16 cellular contexts compared by ENCODE assay signal in the genomic region with DNA sequence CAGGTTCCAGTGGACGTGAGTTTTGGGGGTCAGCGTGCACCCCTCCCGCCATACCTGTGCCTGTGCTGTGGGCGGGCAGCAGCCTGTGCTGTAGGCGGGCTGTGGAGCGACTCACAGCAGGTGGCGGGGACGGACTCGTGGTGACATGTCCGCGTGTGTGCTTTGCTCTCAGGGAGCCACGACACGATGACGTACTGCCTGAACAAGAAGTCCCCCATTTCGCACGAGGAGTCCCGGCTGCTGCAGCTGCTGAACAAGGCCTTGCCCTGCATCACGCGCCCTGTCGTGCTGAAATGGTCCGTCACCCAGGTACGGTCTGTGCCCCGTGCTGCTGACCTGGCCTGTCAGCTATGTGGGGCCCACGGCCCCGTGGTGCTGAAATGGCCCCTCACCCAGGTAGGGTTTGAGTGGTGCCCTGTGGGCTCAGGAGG.
"Had no signal": no experiment of that assay in that cellular context is flagged by ENCODE, and none has a peak within 500 bp of the region (broad histone marks: within the 10 kb centered on the region; RNA-seq: fewer than 3 reads in every experiment).

No MANE protein-coding gene starts in this region.

- FAIRE-seq: endometrium, pancreas had no signal

- H3K4me1 ChIP-seq: pancreas had no signal

- H3K27ac ChIP-seq: esophagus muscularis mucosa, pancreas, transverse colon had no signal

- H3K27me3 Mint-ChIP-seq: activated B cell treated with CpG ODN at 0.5 μM for 24 hours; activated CD4-positive, alpha-beta memory T cell treated with anti-CD3 and anti-CD28 coated beads for 36 hours; activated naive CD8-positive, alpha-beta T cell treated with anti-CD3 and anti-CD28 coated beads for 36 hours; stimulated activated naive B cell treated with anti-CD40 and anti-IgM and Interleukin-4, amounts not matched to agents 10 μg/mL and 1 μg/mL and 100 μg/mL, for 72 hours had no signal

- H3K4me3 ChIP-seq: dorsolateral prefrontal cortex, esophagus muscularis mucosa, pancreas, transverse colon had no signal

- H3K4me3 Mint-ChIP-seq: activated B cell treated with CpG ODN at 0.5 μM for 24 hours; activated CD4-positive, alpha-beta memory T cell treated with anti-CD3 and anti-CD28 coated beads for 36 hours; activated naive CD8-positive, alpha-beta T cell treated with anti-CD3 and anti-CD28 coated beads for 36 hours; activated T-cell treated with anti-CD3 and anti-CD28 coated beads, Interleukin-2, amount 50 U/mL, for 72 hours; immature natural killer cell; stimulated activated naive B cell treated with anti-CD40 and anti-IgM and Interleukin-4, amounts not matched to agents 10 μg/mL and 1 μg/mL and 100 μg/mL, for 72 hours; T-helper 1 cell treated with Interleukin-12 subunit alpha and Interleukin-12 subunit beta and Interleukin-4 antibody, amounts not matched to agents 30 μg/mL and 1 μg/mL, for 36 hours had no signal

- H3K27me3 ChIP-seq: dorsolateral prefrontal cortex, esophagus muscularis mucosa, pancreas, transverse colon had no signal

- H3K9me3 Mint-ChIP-seq: activated B cell treated with CpG ODN at 0.5 μM for 24 hours; activated CD4-positive, alpha-beta memory T cell treated with anti-CD3 and anti-CD28 coated beads for 36 hours; activated naive CD8-positive, alpha-beta T cell treated with anti-CD3 and anti-CD28 coated beads for 36 hours; activated T-cell treated with anti-CD3 and anti-CD28 coated beads, Interleukin-2, amount 50 U/mL, for 72 hours; immature natural killer cell; neural crest cell; stimulated activated naive B cell treated with anti-CD40 and anti-IgM and Interleukin-4, amounts not matched to agents 10 μg/mL and 1 μg/mL and 100 μg/mL, for 72 hours; T-helper 1 cell treated with Interleukin-12 subunit alpha and Interleukin-12 subunit beta and Interleukin-4 antibody, amounts not matched to agents 30 μg/mL and 1 μg/mL, for 36 hours had no signal

- H3K27ac Mint-ChIP-seq: activated B cell treated with CpG ODN at 0.5 μM for 24 hours; activated CD4-positive, alpha-beta memory T cell treated with anti-CD3 and anti-CD28 coated beads for 36 hours; activated naive CD8-positive, alpha-beta T cell treated with anti-CD3 and anti-CD28 coated beads for 36 hours; activated T-cell treated with anti-CD3 and anti-CD28 coated beads, Interleukin-2, amount 50 U/mL, for 72 hours; immature natural killer cell; stimulated activated naive B cell treated with anti-CD40 and anti-IgM and Interleukin-4, amounts not matched to agents 10 μg/mL and 1 μg/mL and 100 μg/mL, for 72 hours; T-helper 1 cell treated with Interleukin-12 subunit alpha and Interleukin-12 subunit beta and Interleukin-4 antibody, amounts not matched to agents 30 μg/mL and 1 μg/mL, for 36 hours had no signal

- ATAC-seq: activated T-cell treated with anti-CD3 and anti-CD28 coated beads, Interleukin-2, amount 50 U/mL, for 72 hours; pancreas; SK-N-SH treated with all-trans-retinoic acid at 6 μM for 48 hours; stimulated activated naive B cell treated with anti-CD40 and anti-IgM and Interleukin-4, amounts not matched to agents 10 μg/mL and 1 μg/mL and 100 μg/mL, for 72 hours had no signal

- H3K4me1 Mint-ChIP-seq: neural crest cell had no signal

- H3K9me3 ChIP-seq: esophagus muscularis mucosa, pancreas, transverse colon had no signal

- DNase-seq: activated B cell treated with CpG ODN at 0.5 μM for 24 hours; activated gamma-delta T cell treated with Interleukin-2 at 50 U/mL for 16 hours; activated naive CD8-positive, alpha-beta T cell treated with anti-CD3 and anti-CD28 coated beads for 36 hours; activated T-cell treated with anti-CD3 and anti-CD28 coated beads, Interleukin-2, amount 50 U/mL, for 72 hours; immature natural killer cell; stimulated activated CD4-positive, alpha-beta T cell treated with anti-CD3 and anti-CD28 coated beads, Interleukin-1b, Interleukin-23, amount 100 ng/mL, for 48 hours; stimulated activated naive B cell treated with anti-CD40 and anti-IgM and Interleukin-4, amounts not matched to agents 10 μg/mL and 1 μg/mL and 100 μg/mL, for 72 hours; transverse colon had no signal
